ENCODE assay signal across 29 cellular contexts in genomic region chr1:229988534-229988933, GRCh38.
"Had no signal": no experiment of that assay in that cellular context is flagged by ENCODE, and none has a peak within 500 bp of the region (broad histone marks: within the 10 kb centered on the region; RNA-seq: fewer than 3 reads in every experiment).

No MANE protein-coding gene starts in this region.

- H3K27ac Mint-ChIP-seq: activated CD4-positive, alpha-beta memory T cell treated with anti-CD3 and anti-CD28 coated beads, Interleukin-2, amount 10 ng/mL, durations not matched to agents 7 days and 5 days; activated CD4-positive, alpha-beta T cell treated with anti-CD3 and anti-CD28 coated beads for 36 hours; activated naive CD4-positive, alpha-beta T cell treated with anti-CD3 and anti-CD28 coated beads for 36 hours; activated naive CD8-positive, alpha-beta T cell treated with anti-CD3 and anti-CD28 coated beads, Interleukin-2, amount 10 ng/mL, durations not matched to agents 7 days and 5 days; activated T-helper 17 cell treated with anti-CD3 and anti-CD28 coated beads, Interleukin-2, amount 50 U/mL, for 72 hours; T-cell had no signal

- H3K4me1 Mint-ChIP-seq: activated CD4-positive, alpha-beta memory T cell treated with anti-CD3 and anti-CD28 coated beads, Interleukin-2, amount 10 ng/mL, durations not matched to agents 7 days and 5 days; activated CD4-positive, alpha-beta T cell treated with anti-CD3 and anti-CD28 coated beads for 36 hours; activated T-helper 17 cell treated with anti-CD3 and anti-CD28 coated beads, Interleukin-2, amount 50 U/mL, for 72 hours had no signal

- FAIRE-seq: TTC549 had no signal

- H3K36me3 ChIP-seq: adrenal gland, breast epithelium, MG63 had no signal

- H3K9me3 Mint-ChIP-seq: activated CD4-positive, alpha-beta memory T cell treated with anti-CD3 and anti-CD28 coated beads, Interleukin-2, amount 10 ng/mL, durations not matched to agents 7 days and 5 days; activated naive CD4-positive, alpha-beta T cell treated with anti-CD3 and anti-CD28 coated beads for 36 hours; activated naive CD8-positive, alpha-beta T cell treated with anti-CD3 and anti-CD28 coated beads, Interleukin-2, amount 10 ng/mL, durations not matched to agents 7 days and 5 days; activated T-helper 17 cell treated with anti-CD3 and anti-CD28 coated beads, Interleukin-2, amount 50 U/mL, for 72 hours; T-cell had no signal

- H3K27me3 ChIP-seq: adrenal gland, breast epithelium had no signal

- H3K27ac ChIP-seq: adrenal gland, breast epithelium, KMS-11 had no signal

- H3K36me3 Mint-ChIP-seq: T-cell had no signal

- H3K4me1 ChIP-seq: breast epithelium had no signal

- H3K4me3 Mint-ChIP-seq: activated CD4-positive, alpha-beta memory T cell treated with anti-CD3 and anti-CD28 coated beads, Interleukin-2, amount 10 ng/mL, durations not matched to agents 7 days and 5 days; activated CD4-positive, alpha-beta T cell treated with anti-CD3 and anti-CD28 coated beads for 36 hours; activated naive CD4-positive, alpha-beta T cell treated with anti-CD3 and anti-CD28 coated beads for 36 hours; activated naive CD8-positive, alpha-beta T cell treated with anti-CD3 and anti-CD28 coated beads, Interleukin-2, amount 10 ng/mL, durations not matched to agents 7 days and 5 days; activated T-helper 17 cell treated with anti-CD3 and anti-CD28 coated beads, Interleukin-2, amount 50 U/mL, for 72 hours; T-cell had no signal

- ATAC-seq: activated CD4-positive, alpha-beta T cell treated with anti-CD3 and anti-CD28 coated beads for 36 hours; activated T-helper 17 cell treated with anti-CD3 and anti-CD28 coated beads, Interleukin-2, amount 50 U/mL, for 72 hours; T-cell had no signal

- DNase-seq: activated CD4-positive, alpha-beta memory T cell treated with anti-CD3 and anti-CD28 coated beads, Interleukin-2, amount 10 ng/mL, durations not matched to agents 7 days and 5 days; activated CD4-positive, alpha-beta T cell treated with anti-CD3 and anti-CD28 coated beads for 36 hours; activated CD4-positive, alpha-beta T cell treated with anti-CD3 and anti-CD28 coated beads, Interleukin-2, amount 50 U/mL, for 1 hour; activated CD4-positive, CD25-positive, alpha-beta regulatory T cell; activated gamma-delta T cell; activated naive CD4-positive, alpha-beta T cell treated with anti-CD3 and anti-CD28 coated beads for 36 hours; activated naive CD8-positive, alpha-beta T cell treated with anti-CD3 and anti-CD28 coated beads, Interleukin-2, amount 10 ng/mL, durations not matched to agents 7 days and 5 days; activated T-cell treated with anti-CD3 and anti-CD28 coated beads for 4 hours; activated T-cell treated with anti-CD3 and anti-CD28 coated beads, Interleukin-2, amount 50 U/mL, for 48 hours; adrenal gland; aorta; caudate nucleus; MG63; MV-4-11; NCI-H1092 treated with DMSO at 0.1 percent for 48 hours; NCI-H1436; NCI-H1694 treated with DMSO at 0.1 percent for 48 hours; NCI-H2029 treated with DMSO at 0.1 percent for 48 hours; NCI-H345; NCI-H510A; NCI-H69; SIG-M5; T-cell; T-helper 2 cell; T1000 had no signal

- H3K4me2 ChIP-seq: KMS-11 had no signal

- H3K4me3 ChIP-seq: adrenal gland, breast epithelium, MG63 had no signal

- H3K9me3 ChIP-seq: adrenal gland, breast epithelium, MG63 had no signal
